16 cellular contexts compared by ENCODE assay signal in the genomic region with DNA sequence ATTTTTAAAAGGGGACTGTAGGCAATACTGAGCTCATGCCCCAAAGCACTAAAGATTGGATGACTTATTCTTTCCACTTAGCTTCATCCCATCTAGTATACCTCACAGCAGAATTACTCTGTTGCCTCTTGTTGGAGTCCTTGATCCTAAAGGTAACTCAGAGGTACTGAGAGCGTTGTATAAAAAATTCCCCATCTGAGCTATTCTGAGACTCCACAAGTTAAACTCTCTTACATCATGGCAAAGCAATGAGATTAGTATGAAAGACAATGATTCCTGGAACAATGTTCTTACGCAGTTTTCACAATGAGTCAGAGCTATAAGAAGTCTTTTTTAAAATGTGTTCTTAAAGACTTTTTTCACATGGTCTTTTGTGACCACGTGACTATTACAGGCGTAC.
"Had no signal": no experiment of that assay in that cellular context is flagged by ENCODE, and none has a peak within 500 bp of the region (broad histone marks: within the 10 kb centered on the region; RNA-seq: fewer than 3 reads in every experiment).

No MANE protein-coding gene starts in this region.

- H3K36me3 ChIP-seq: neural progenitor cell, tibial artery, uterus had no signal

- H3K27me3 ChIP-seq: body of pancreas, neural progenitor cell, tibial artery, uterus had no signal

- H3K4me2 ChIP-seq: neural progenitor cell had no signal

- H3K4me1 ChIP-seq: body of pancreas, neural progenitor cell, psoas muscle, tibial artery, uterus had no signal

- H3K4me3 ChIP-seq: body of pancreas, neural progenitor cell, psoas muscle, tibial artery, uterus had no signal

- ATAC-seq: body of pancreas, left lobe of liver, psoas muscle, WTC11 had no signal

- H3K9ac ChIP-seq: neural progenitor cell had no signal

- DNase-seq: activated CD4-positive, alpha-beta T cell treated with anti-CD3 and anti-CD28 coated beads for 48 hours; activated naive CD4-positive, alpha-beta T cell treated with anti-CD3 and anti-CD28 coated beads for 36 hours; body of pancreas; central memory CD4-positive, alpha-beta T cell; effector CD8-positive, alpha-beta T cell; foreskin melanocyte; head of caudate nucleus; mammary epithelial cell; psoas muscle; stimulated activated CD4-positive, alpha-beta T cell treated with anti-CD3 and anti-CD28 coated beads, Interleukin-12 subunit alpha, Interleukin-12 subunit beta, amount 100 ng/mL, for 4 hours; stimulated activated CD4-positive, alpha-beta T cell treated with anti-CD3 and anti-CD28 coated beads, Interleukin-2, amount 100 ng/mL, for 24 hours; tibial artery; uterus had no signal

- H3K9me3 ChIP-seq: body of pancreas, psoas muscle, tibial artery, uterus had no signal

- H2AFZ ChIP-seq: neural progenitor cell had no signal

- H3K27ac ChIP-seq: body of pancreas, neural progenitor cell, psoas muscle, tibial artery, uterus had no signal
